8 cellular contexts compared by ENCODE assay signal in genomic region chr20:35601021-35601973, GRCh38. TPM values are rescaled to one million over a fixed set of nuclear protein-coding genes. Genes with fewer than 3 reads are reported as not detected.
A peak's percentile ranks its signal among the peaks of the same experiment; 100 is the strongest.
DNase-seq lines count a peak whose midpoint lies in the region; ATAC-seq, FAIRE-seq and TF ChIP-seq lines count a peak whose summit lies in the region.

No MANE protein-coding gene starts in this region.

- FAIRE-seq in D721Med (lab: Jason Lieb, UNC), result no peak

- H3K9ac ChIP-seq in HUES6 (ENCODE audit: low read length), result peak overlapping the region; percentile 30

- H3K4me3 ChIP-seq in HUES6 (ENCODE audit: low read depth, low read length) (peak overlapping the region; percentile 71), transverse colon (peak overlapping the region; percentile 14 to 55 (median 32))

- no peak overlapping the region for H3K27ac Mint-ChIP-seq in activated naive CD4-positive, alpha-beta T cell treated with anti-CD3 and anti-CD28 coated beads, Interleukin-2, amount 50 U/mL, for 24 hours

- peak; percentile 33 for TF ChIP-seq CTCF in D721Med (IDR thresholded peaks at IDR 0.05; ENCODE audit: insufficient read depth, missing control alignments)
- peak; percentile 14 to 51 (median 44) for TF ChIP-seq CTCF in transverse colon (IDR thresholded peaks at IDR 0.05)

- WGBS in transverse colon (ENCODE audit: low coverage in 1 of 2), 2 donors, result 4% methylated on average over 47 of the region's 102 CpGs; no CpG with 5 or more reads in 1 of the 2 donors

- intact Hi-C loops in cardiac septum (cut with DNase I), result no loop called here
- intact Hi-C loops in posterior cingulate gyrus (cut with DNase I), result no loop called here
- intact Hi-C loops in transverse colon (cut with DNase I; ENCODE audit: low total_unique reads), result loop anchor here (10.0 kb wide), 1 partner anchor 94 kb away; the partner anchor contains the start of genes NFS1 and ROMO1

- in situ Hi-C loops in transverse colon (cut with MboI; ENCODE audit: low pct_ligation_motif_present in 1 of 4, low pct_unique_long_range_greater_than_20kb in 1 of 4, low sequenced_read_pairs in 3 of 4), result no loop called here

- no peaks in the 10 kb centered on the region for H3K36me3 Mint-ChIP-seq in activated naive CD4-positive, alpha-beta T cell treated with anti-CD3 and anti-CD28 coated beads, Interleukin-2, amount 50 U/mL, for 24 hours

- H3K9me3 Mint-ChIP-seq in activated naive CD4-positive, alpha-beta T cell treated with anti-CD3 and anti-CD28 coated beads, Interleukin-2, amount 50 U/mL, for 24 hours, result no peaks in the 10 kb centered on the region

- H3K4me1 ChIP-seq in HUES6 (ENCODE audit: control insufficient read depth, insufficient read depth, low read length) (peaks cover 7% of the 10 kb centered on the region), transverse colon (peaks cover 7 to 18% (median 15%) of the 10 kb centered on the region in 4 donors)

- H3K9me3 ChIP-seq in HUES6 (ENCODE audit: control insufficient read depth, insufficient read depth, low read depth, low read length) (no peaks in the 10 kb centered on the region), transverse colon (no peaks in the 10 kb centered on the region)

- H3K4me3 Mint-ChIP-seq in activated naive CD4-positive, alpha-beta T cell treated with anti-CD3 and anti-CD28 coated beads, Interleukin-2, amount 50 U/mL, for 24 hours, result peak overlapping the region; percentile 85

- H3K27me3 ChIP-seq in HUES6 (ENCODE audit: control insufficient read depth, insufficient read depth, low read length), result peaks cover 56% of the 10 kb centered on the region
- H3K27me3 ChIP-seq in transverse colon, result peaks cover 19% of the 10 kb centered on the region

- DNase-seq in D721Med (ENCODE audit: insufficient read length, low spot score) (no peak), SKM-1 treated with dmso at 0.1 percent for 144 hours (lab: John Stamatoyannopoulos, UW; ENCODE audit: unreplicated experiment) (peak; percentile 50), cardiac septum (ENCODE audit: low spot score) (peak; percentile 92), posterior cingulate gyrus (peak; percentile 40 to 95 (median 70)), transverse colon (peak; percentile 86)

- H3K27ac ChIP-seq in HUES6 (ENCODE audit: low read depth, low read length), result no peak overlapping the region
- peak overlapping the region in 3 of 4 donors; percentile 24 to 33 (median 30) for H3K27ac ChIP-seq in transverse colon

- no peaks in the 10 kb centered on the region for H3K36me3 ChIP-seq in HUES6 (ENCODE audit: control insufficient read depth, insufficient read depth, low read length)
- no peaks in the 10 kb centered on the region for H3K36me3 ChIP-seq in transverse colon

- peaks cover 6% of the 10 kb centered on the region for H3K27me3 Mint-ChIP-seq in activated naive CD4-positive, alpha-beta T cell treated with anti-CD3 and anti-CD28 coated beads, Interleukin-2, amount 50 U/mL, for 24 hours

- ATAC-seq in GM18861 (IDR thresholded peaks at IDR 0.05; ENCODE audit: unreplicated experiment), result no peak

- no peak for TF ChIP-seq POLR2A in transverse colon (IDR thresholded peaks at IDR 0.05)

- no peak for TF ChIP-seq EP300 in transverse colon (IDR thresholded peaks at IDR 0.05; ENCODE audit: low read depth)

- H3K4me1 Mint-ChIP-seq in activated naive CD4-positive, alpha-beta T cell treated with anti-CD3 and anti-CD28 coated beads, Interleukin-2, amount 50 U/mL, for 24 hours, result peaks cover 5% of the 10 kb centered on the region

RNA-seq across cellular contexts. Expression of gene SPAG4, which starts 14.3 kb away (rescaled TPM):
- total RNA-seq in cardiac septum, result 3.5 TPM
- 10 to 100 TPM in 1 of 4 donors, 1 to 10 TPM in 1, not detected in 2; 3.3 to 17.5 TPM for total RNA-seq in transverse colon

RNA-seq across cellular contexts. Expression of gene ERGIC3, which starts 59.4 kb away (rescaled TPM):
- 91.2 TPM for total RNA-seq in cardiac septum
- 100 to 1,000 TPM; 115 to 398 (median 237) TPM for total RNA-seq in transverse colon
